18 cellular contexts compared by ENCODE assay signal in genomic region chrX:84219551-84219950, GRCh38. TPM values are rescaled to one million over a fixed set of nuclear protein-coding genes. Genes with fewer than 3 reads are reported as not detected.
A peak's percentile ranks its signal among the peaks of the same experiment; 100 is the strongest.
DNase-seq lines count a peak whose midpoint lies in the region; ATAC-seq and TF ChIP-seq lines count a peak whose summit lies in the region.
"Had no signal": no experiment of that assay in that cellular context is flagged by ENCODE, and none has a peak within 500 bp of the region (broad histone marks: within the 10 kb centered on the region; RNA-seq: fewer than 3 reads in every experiment).

No MANE protein-coding gene starts in this region.

- H3K27me3 ChIP-seq in foreskin keratinocyte: no peaks in the 10 kb centered on the region

- intact Hi-C loops in cardiac septum (cut with DNase I): no loop called here

- peak; percentile 58 for DNase-seq in Caki2 (ENCODE audit: low read depth)
- peak; percentile 23 for DNase-seq in NCI-H524 treated with DMSO at 0.1 percent for 48 hours (lab: John Stamatoyannopoulos, UW)
- peak; percentile 23 to 38 for DNase-seq in foreskin keratinocyte
- no peak for DNase-seq in KBM-7
- no peak for DNase-seq in T1000 (lab: John Stamatoyannopoulos, UW)
- no peak for DNase-seq in HEK293T (ENCODE audit: extremely low spot score)
- DNase-seq in cardiac septum (ENCODE audit: low spot score): no peak
- DNase-seq: activated CD4-positive, CD25-positive, alpha-beta regulatory T cell; cerebellar nuclear complex; HFFc6; naive thymus-derived CD4-positive, alpha-beta T cell; NCI-H526; pancreas; stimulated activated CD4-positive, alpha-beta T cell treated with anti-CD3 and anti-CD28 coated beads, Interleukin-4, amount 100 ng/mL, for 1 hour; T-cell had no signal

- TF ChIP-seq CTCF in foreskin keratinocyte (conservative IDR thresholded peaks at IDR 0.05): no peak

- H3K4me1 ChIP-seq in foreskin keratinocyte: no peaks in the 10 kb centered on the region
- H3K4me1 ChIP-seq: pancreas had no signal

- ATAC-seq in GM18909 (IDR thresholded peaks at IDR 0.05; ENCODE audit: poor library complexity, unreplicated experiment): peak; percentile 42
- peak; percentile 71 for ATAC-seq in foreskin keratinocyte
- ATAC-seq: naive thymus-derived CD4-positive, alpha-beta T cell; pancreas; T-cell had no signal

- POLR2A ChIA-PET in HEK293T (lab: Yijun Ruan, JAX): no interaction called here

- H3K27ac ChIP-seq in foreskin keratinocyte: no peak overlapping the region
- H3K27ac ChIP-seq: pancreas, RWPE1, thoracic aorta had no signal

- CTCF ChIA-PET in HEK293T (lab: Yijun Ruan, JAX): no interaction called here

- in situ Hi-C loops in Caki2 (cut with HindIII; ENCODE audit: low pct_unique_long_range_greater_than_20kb, low sequenced_read_pairs): no loop called here
- in situ Hi-C loops in KBM-7 (cut with MboI; ENCODE audit: low pct_unique_long_range_greater_than_20kb, low sequenced_read_pairs): no loop called here

TF ChIP-seq in HEK293T, 16 proteins besides CTCF, POLR2A, EP300 and RAD21:
- TF ChIP-seq HDGF (IDR thresholded peaks at IDR 0.05; ENCODE audit: borderline replicate concordance): no peak
- no peak for TF ChIP-seq LEF1 (IDR thresholded peaks at IDR 0.05; ENCODE audit: borderline replicate concordance)
- no peak for TF ChIP-seq ELF4 (IDR thresholded peaks at IDR 0.05)
- TF ChIP-seq ZNF384 (IDR thresholded peaks at IDR 0.05): no peak
- no peak for TF ChIP-seq TARDBP (IDR thresholded peaks at IDR 0.05)
- TF ChIP-seq CTBP1 (IDR thresholded peaks at IDR 0.05; ENCODE audit: borderline replicate concordance): no peak
- TF ChIP-seq SP1 (IDR thresholded peaks at IDR 0.05): no peak
- no peak for TF ChIP-seq FOXM1 (IDR thresholded peaks at IDR 0.05; ENCODE audit: borderline replicate concordance)
- no peak for TF ChIP-seq SUZ12 (IDR thresholded peaks at IDR 0.05)
- no peak for TF ChIP-seq FOXK2 (IDR thresholded peaks at IDR 0.05)
- no peak for TF ChIP-seq FOXA1 (IDR thresholded peaks at IDR 0.05)
- no peak for TF ChIP-seq L3MBTL2 (conservative IDR thresholded peaks at IDR 0.05)
- TF ChIP-seq BHLHE40 (IDR thresholded peaks at IDR 0.05; ENCODE audit: borderline replicate concordance): no peak
- no peak for TF ChIP-seq NFRKB (IDR thresholded peaks at IDR 0.05)
- no peak for TF ChIP-seq ARNT (IDR thresholded peaks at IDR 0.05)

RNA-seq across cellular contexts. Expression of gene RPS6KA6, which starts 31.6 kb away (rescaled TPM):
- total RNA-seq in Caki2 (2014; rRNA removed; shearing (Covaris generic); ENCODE audit: low replicate concordance): 0.95 and 4.0 TPM in 2 replicates
- 3.2 and 3.4 TPM in 2 replicates for total RNA-seq in foreskin keratinocyte
- 0.47 and 0.50 TPM in 2 replicates for polyA plus RNA-seq in foreskin keratinocyte
- 0.40 TPM for total RNA-seq in cardiac septum
- polyA plus RNA-seq: naive thymus-derived CD4-positive, alpha-beta T cell had no signal

Comparison
In these comparisons a context has a peak if more than half of its experiments do, and no peak if none do; other contexts are left out.
1. DNase-seq: peak in Caki2 (single experiment), NCI-H524 treated with DMSO at 0.1 percent for 48 hours (single experiment) and foreskin keratinocyte (2 of 2); none in KBM-7 (single experiment), T1000 (single experiment), HEK293T (single experiment) and cardiac septum (single experiment).